ENCODE assay signal across 34 cellular contexts in the genomic region with DNA sequence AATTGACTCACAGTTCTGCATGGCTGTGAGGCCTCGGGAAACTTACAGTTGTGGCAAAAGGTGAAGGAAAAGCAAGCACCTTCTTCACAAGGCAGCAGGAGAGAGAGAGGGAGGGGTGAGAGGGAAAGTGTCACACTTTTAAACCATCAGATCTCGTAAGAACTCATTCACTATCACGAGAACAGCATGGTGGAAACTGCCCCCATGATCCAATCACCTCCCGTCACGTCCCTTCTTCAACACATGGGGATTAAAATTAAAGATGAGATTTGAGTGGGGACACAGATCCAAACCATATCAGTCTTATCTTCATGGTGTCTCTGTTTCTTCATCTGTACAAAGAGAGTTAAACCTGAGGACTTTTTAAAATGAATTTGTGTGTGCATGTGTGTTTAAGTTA. TPM values are rescaled to one million over a fixed set of nuclear protein-coding genes. Genes with fewer than 3 reads are reported as not detected.
A peak's percentile ranks its signal among the peaks of the same experiment; 100 is the strongest.
DNase-seq lines count a peak whose midpoint lies in the region; ATAC-seq, FAIRE-seq and TF ChIP-seq lines count a peak whose summit lies in the region.
"Had no signal": no experiment of that assay in that cellular context is flagged by ENCODE, and none has a peak within 500 bp of the region (broad histone marks: within the 10 kb centered on the region; RNA-seq: fewer than 3 reads in every experiment).

No MANE protein-coding gene starts in this region.

- no peak overlapping the region for H3K4me2 ChIP-seq in K562 (ENCODE audit: insufficient read depth, low read length)
- H3K4me2 ChIP-seq: A549 had no signal

- FAIRE-seq in K562 (lab: Jason Lieb, UNC), result no peak
- FAIRE-seq: A204.1, A549, D721Med had no signal

- TF ChIP-seq CTCF in K562 (IDR thresholded peaks at IDR 0.05 in 2 of 3, conservative IDR thresholded peaks at IDR 0.05 in 1 of 3; ENCODE audit: insufficient read depth in 2 of 3, low read depth in 1 of 3, low read length in 3 of 3), result no peak

- no peak for TF ChIP-seq RAD21 in K562 (CRISPR knock-in tag; conservative IDR thresholded peaks at IDR 0.05 in 1 of 2, IDR thresholded peaks at IDR 0.05 in 1 of 2)

- peaks cover 3% of the 10 kb centered on the region for H3K9me3 ChIP-seq in K562 (replicated peaks; ENCODE audit: control insufficient read depth, insufficient read depth, low read depth, low read length)
- H3K9me3 ChIP-seq: A549, BE2C, Caco-2 had no signal

- BruUV-seq in K562 (replicated peaks; lab: Mats Ljungman, UMichigan), result no TSS peak

- no peak overlapping the region for H3K27ac ChIP-seq in K562 (ENCODE audit: extremely low read depth, low read depth, low read length)
- H3K27ac ChIP-seq: 22Rv1; A549; BLaER1; BLaER1 treated with 17β-estradiol and CSF1 and Interleukin-3, amounts not matched to agents 10 nM and 100 nM; C4-2B had no signal

- DNase-seq in K562 (ENCODE audit: extremely low read depth in 1 of 4, low spot score in 3 of 4), result no peak
- no peak for DNase-seq in NOMO-1 (lab: John Stamatoyannopoulos, UW; ENCODE audit: unreplicated experiment in 2 of 2)
- DNase-seq: 8988T; ACHN; AML-193; BE2C; C1 segment of cervical spinal cord; Caco-2; Calu3; CD4-positive, alpha-beta memory T cell; CD4-positive, alpha-beta T cell; CD4-positive, CD25-positive, alpha-beta regulatory T cell; CD8-positive, alpha-beta memory T cell; CD8-positive, alpha-beta T cell; COR-L47; DMS 273 treated with DMSO at 0.1 percent for 48 hours; DMS153; DMS53; DMS79; DMS79 treated with DMSO at 0.1 percent for 48 hours; DND-41; EL had no signal

- CTCF ChIA-PET in K562 (lab: Yijun Ruan, JAX; ENCODE audit: low intra/inter-chr PET ratio), result no interaction called here

- H2AFZ ChIP-seq in K562 (ENCODE audit: low read depth, low read length), result peak overlapping the region; percentile 16; the same call in 1 of the 2 replicates

- no peak overlapping the region for H3K9ac ChIP-seq in K562 (ENCODE audit: insufficient read depth in 1 of 2, low read depth in 2 of 2, low read length in 2 of 2)
- H3K9ac ChIP-seq: BLaER1; BLaER1 treated with 17β-estradiol and CSF1 and Interleukin-3, amounts not matched to agents 10 nM and 100 nM had no signal

- no peaks in the 10 kb centered on the region for H3K79me2 ChIP-seq in K562 (ENCODE audit: control insufficient read depth, insufficient read depth, low read length)

- intact Hi-C loops in K562 (cut with micrococcal nuclease), result no loop called here

- peaks cover 0 to 9% of the 10 kb centered on the region in 2 experiments; a peak in 2 of 5 replicates for H3K4me1 ChIP-seq in K562 (replicated peaks in 1 of 2; ENCODE audit: control insufficient read depth in 2 of 2, insufficient read depth in 2 of 2, low read length in 2 of 2)
- H3K4me1 ChIP-seq: A549, BE2C had no signal

- POLR2A ChIA-PET in K562 (lab: Yijun Ruan, JAX), result interaction anchor here (0.6 to 0.7 kb wide), 2 partner anchors 9 to 132 kb away, joined by 3 read pairs; no protein-coding TSS in a partner anchor

- H4K20me1 ChIP-seq in K562 (replicated peaks; ENCODE audit: control insufficient read depth, insufficient read depth, low read length), result no peaks in the 10 kb centered on the region
- H4K20me1 ChIP-seq: BLaER1; BLaER1 treated with 17β-estradiol and CSF1 and Interleukin-3, amounts not matched to agents 10 nM and 100 nM had no signal

- no peak for TF ChIP-seq POLR2A in K562 (conservative IDR thresholded peaks at IDR 0.05)

- no peaks in the 10 kb centered on the region for H3K36me3 ChIP-seq in K562 (ENCODE audit: control insufficient read depth, insufficient read depth, low read length)
- H3K36me3 ChIP-seq: BE2C; BLaER1; BLaER1 treated with 17β-estradiol and CSF1 and Interleukin-3, amounts not matched to agents 10 nM and 100 nM had no signal

- TF ChIP-seq EP300 in K562 (IDR thresholded peaks at IDR 0.05; ENCODE audit: low read length), result no peak

- ATAC-seq in K562, result no peak; the same call in 2 of the 3 replicates
- ATAC-seq: A549; CD8-positive, alpha-beta T cell had no signal

- in situ Hi-C loops in K562 (cut with MboI), result no loop called here

- H3K4me3 ChIP-seq in K562, result no peak overlapping the region
- H3K4me3 ChIP-seq: A549; BLaER1; BLaER1 treated with 17β-estradiol and CSF1 and Interleukin-3, amounts not matched to agents 10 nM and 100 nM had no signal

- WGBS in K562 (ENCODE audit: insufficient coverage, low coverage, missing lambda C conversion rate), result 34% methylated on average over 5 of the region's 5 CpGs

- no peaks in the 10 kb centered on the region for H3K9me1 ChIP-seq in K562 (ENCODE audit: control insufficient read depth, insufficient read depth, low read length)

- no peaks in the 10 kb centered on the region for H3K27me3 ChIP-seq in K562 (ENCODE audit: control insufficient read depth in 2 of 2, insufficient read depth in 2 of 2, low read length in 2 of 2)
- H3K27me3 ChIP-seq: BE2C; BLaER1; BLaER1 treated with 17β-estradiol and CSF1 and Interleukin-3, amounts not matched to agents 10 nM and 100 nM had no signal

RNA-seq across cellular contexts. Expression of gene BTN1A1, which starts 13.7 kb away (rescaled TPM):
- total RNA-seq in K562 (2011; cell fraction: chromatin; rRNA removed; ENCODE audit: low replicate concordance), result not detected in 2 replicates
- not detected in 2 replicates for total RNA-seq in K562 (2011; cell fraction: nucleolus; rRNA removed)
- total RNA-seq in K562 (2011; cell fraction: nucleoplasm; rRNA removed), result not detected in 2 replicates
- total RNA-seq in K562 (2014; rRNA removed) (0.09 TPM in 1 of 2 replicates, not detected in the other), K562 (2014; rRNA removed; fragmentation: Illumina TruSeq; extraction: Trizol) (0.15 TPM in 1 of 2 replicates, not detected in the other), K562 (2015; rRNA removed; fragmentation: Illumina TruSeq; extraction: Trizol) (not detected in 2 replicates), K562 (2021) (0.09 TPM in 1 of 2 replicates, not detected in the other)
- polyA plus RNA-seq in K562 (2011; rRNA removed) (0.04 TPM in 2 replicates), K562 (2014; fragmentation: Illumina TruSeq; extraction: Trizol) (0.06 TPM in 1 of 2 replicates, not detected in the other), K562 (2014; fragmentation: Nextera tagmentation; extraction: Ambion mirVana) (under 1 TPM in 1 of 2 experiments, not detected in 1; 0.01 TPM), K562 (2014; rRNA removed) (not detected in 2 replicates)
- polyA plus RNA-seq in K562 (2011; cell fraction: cytosol; rRNA removed), result 0.01 TPM in 1 of 2 replicates, not detected in the other
- polyA plus RNA-seq in K562 (2011; cell fraction: nucleus; rRNA removed), result not detected in 2 replicates
- polyA plus RNA-seq in K562 (2012), result 0.04 and 0.05 TPM in 2 replicates
- polyA minus RNA-seq in K562 (2011; rRNA and poly(A)+ RNA removed), result not detected in 2 replicates
- polyA minus RNA-seq in K562 (2011; cell fraction: cytosol; rRNA and poly(A)+ RNA removed), result not detected in 2 replicates
- not detected in 2 replicates for polyA minus RNA-seq in K562 (2011; cell fraction: nucleus; rRNA and poly(A)+ RNA removed)
- total RNA-seq: A172; A673; Calu3; CD4-positive, alpha-beta memory T cell; CD4-positive, alpha-beta T cell; CD4-positive, CD25-positive, alpha-beta regulatory T cell; CD8-positive, alpha-beta T cell; Daoy had no signal
- polyA plus RNA-seq: A549; BJ; CD14-positive monocyte; CD8-positive, alpha-beta memory T cell had no signal

RNA-seq across cellular contexts. Expression of gene BTN2A1, which starts 28.6 kb away (rescaled TPM):
- 41.4 and 45.8 TPM in 2 replicates for total RNA-seq in K562 (2011; cell fraction: chromatin; rRNA removed; ENCODE audit: low replicate concordance)
- 30.1 and 32.4 TPM in 2 replicates for total RNA-seq in K562 (2011; cell fraction: nucleolus; rRNA removed)
- 28.4 and 29.5 TPM in 2 replicates for total RNA-seq in K562 (2011; cell fraction: nucleoplasm; rRNA removed)
- 6.7 and 6.8 TPM in 2 replicates for total RNA-seq in K562 (2014; rRNA removed)
- total RNA-seq in K562 (2014; rRNA removed; fragmentation: Illumina TruSeq; extraction: Trizol), result 17.2 and 17.6 TPM in 2 replicates
- 15.9 and 16.2 TPM in 2 replicates for total RNA-seq in K562 (2015; rRNA removed; fragmentation: Illumina TruSeq; extraction: Trizol)
- total RNA-seq in K562 (2021), result 13.0 and 13.5 TPM in 2 replicates
- polyA plus RNA-seq in K562 (2011; rRNA removed), result 18.9 and 23.2 TPM in 2 replicates
- 13.3 and 16.1 TPM in 2 replicates for polyA plus RNA-seq in K562 (2011; cell fraction: cytosol; rRNA removed)
- polyA plus RNA-seq in K562 (2011; cell fraction: nucleus; rRNA removed), result 33.9 and 39.5 TPM in 2 replicates
- 12.6 and 22.3 TPM in 2 replicates for polyA plus RNA-seq in K562 (2012)
- polyA plus RNA-seq in K562 (2014; fragmentation: Illumina TruSeq; extraction: Trizol), result 19.4 and 22.1 TPM in 2 replicates
- polyA plus RNA-seq in K562 (2014; fragmentation: Nextera tagmentation; extraction: Ambion mirVana), result 10 to 100 TPM in 1 of 2 experiments, 1 to 10 TPM in 1; 7.0 to 16.4 TPM
- 18.0 and 21.7 TPM in 2 replicates for polyA plus RNA-seq in K562 (2014; rRNA removed)
- 22.7 and 32.0 TPM in 2 replicates for polyA minus RNA-seq in K562 (2011; rRNA and poly(A)+ RNA removed)
- polyA minus RNA-seq in K562 (2011; cell fraction: cytosol; rRNA and poly(A)+ RNA removed), result 6.4 and 8.2 TPM in 2 replicates
- 11.0 and 19.7 TPM in 2 replicates for polyA minus RNA-seq in K562 (2011; cell fraction: nucleus; rRNA and poly(A)+ RNA removed)

RNA-seq across cellular contexts. Expression of gene BTN3A3, which starts 46.1 kb away (rescaled TPM):
- 19.6 and 24.0 TPM in 2 replicates for total RNA-seq in K562 (2011; cell fraction: chromatin; rRNA removed; ENCODE audit: low replicate concordance)
- total RNA-seq in K562 (2011; cell fraction: nucleolus; rRNA removed), result 4.6 and 4.8 TPM in 2 replicates
- total RNA-seq in K562 (2011; cell fraction: nucleoplasm; rRNA removed), result 16.4 and 24.1 TPM in 2 replicates
- total RNA-seq in K562 (2014; rRNA removed), result 0.45 and 1.0 TPM in 2 replicates
- 1.2 and 1.4 TPM in 2 replicates for total RNA-seq in K562 (2014; rRNA removed; fragmentation: Illumina TruSeq; extraction: Trizol)
- total RNA-seq in K562 (2015; rRNA removed; fragmentation: Illumina TruSeq; extraction: Trizol), result 0.98 and 1.3 TPM in 2 replicates
- 1.4 and 1.5 TPM in 2 replicates for total RNA-seq in K562 (2021)
- 3.5 and 7.6 TPM in 2 replicates for polyA plus RNA-seq in K562 (2011; rRNA removed)
- 0.51 and 1.6 TPM in 2 replicates for polyA plus RNA-seq in K562 (2011; cell fraction: cytosol; rRNA removed)
- 24.8 and 44.0 TPM in 2 replicates for polyA plus RNA-seq in K562 (2011; cell fraction: nucleus; rRNA removed)
- 1.1 and 3.0 TPM in 2 replicates for polyA plus RNA-seq in K562 (2012)
- 0.71 and 1.00 TPM in 2 replicates for polyA plus RNA-seq in K562 (2014; fragmentation: Illumina TruSeq; extraction: Trizol)
- under 1 TPM; 0.21 to 0.41 TPM for polyA plus RNA-seq in K562 (2014; fragmentation: Nextera tagmentation; extraction: Ambion mirVana)
- polyA plus RNA-seq in K562 (2014; rRNA removed), result 1.1 and 1.3 TPM in 2 replicates
- polyA minus RNA-seq in K562 (2011; rRNA and poly(A)+ RNA removed), result 5.6 and 15.4 TPM in 2 replicates
- 0.19 and 0.82 TPM in 2 replicates for polyA minus RNA-seq in K562 (2011; cell fraction: cytosol; rRNA and poly(A)+ RNA removed)
- polyA minus RNA-seq in K562 (2011; cell fraction: nucleus; rRNA and poly(A)+ RNA removed), result 3.4 and 18.0 TPM in 2 replicates

RNA-seq across cellular contexts. Expression of gene HMGN4, which starts 51.8 kb away (rescaled TPM):
- 23.4 and 44.5 TPM in 2 replicates for total RNA-seq in K562 (2011; cell fraction: chromatin; rRNA removed; ENCODE audit: low replicate concordance)
- 13.5 and 15.3 TPM in 2 replicates for total RNA-seq in K562 (2011; cell fraction: nucleolus; rRNA removed)
- total RNA-seq in K562 (2011; cell fraction: nucleoplasm; rRNA removed), result 28.3 and 34.4 TPM in 2 replicates
- total RNA-seq in K562 (2014; rRNA removed) (71.8 and 87.5 TPM in 2 replicates), K562 (2014; rRNA removed; fragmentation: Illumina TruSeq; extraction: Trizol) (134 and 145 TPM in 2 replicates), K562 (2015; rRNA removed; fragmentation: Illumina TruSeq; extraction: Trizol) (100 and 102 TPM in 2 replicates), K562 (2021) (78.8 and 79.9 TPM in 2 replicates)
- polyA plus RNA-seq in K562 (2011; rRNA removed) (95.4 and 111 TPM in 2 replicates), K562 (2014; fragmentation: Illumina TruSeq; extraction: Trizol) (97.0 and 104 TPM in 2 replicates), K562 (2014; fragmentation: Nextera tagmentation; extraction: Ambion mirVana) (10 to 100 TPM; 35.4 to 41.1 TPM), K562 (2014; rRNA removed) (92.2 and 94.1 TPM in 2 replicates)
- polyA plus RNA-seq in K562 (2011; cell fraction: cytosol; rRNA removed), result 35.3 and 57.4 TPM in 2 replicates
- 24.5 and 38.9 TPM in 2 replicates for polyA plus RNA-seq in K562 (2011; cell fraction: nucleus; rRNA removed)
- polyA plus RNA-seq in K562 (2012), result 65.4 and 94.0 TPM in 2 replicates
- 76.2 and 81.4 TPM in 2 replicates for polyA minus RNA-seq in K562 (2011; rRNA and poly(A)+ RNA removed)
- 32.2 and 35.4 TPM in 2 replicates for polyA minus RNA-seq in K562 (2011; cell fraction: cytosol; rRNA and poly(A)+ RNA removed)
- polyA minus RNA-seq in K562 (2011; cell fraction: nucleus; rRNA and poly(A)+ RNA removed), result 8.2 and 16.9 TPM in 2 replicates
